Comparison of ENCODE assay signal across 21 cellular contexts in genomic region chr3:126958638-126959085, GRCh38.
"Had no signal": no experiment of that assay in that cellular context is flagged by ENCODE, and none has a peak within 500 bp of the region (broad histone marks: within the 10 kb centered on the region; RNA-seq: fewer than 3 reads in every experiment).

No MANE protein-coding gene starts in this region.

- H3K27ac ChIP-seq: colonic mucosa, epithelial cell of prostate, gastroesophageal sphincter, hepatocyte, psoas muscle, stomach, thoracic aorta, uterus had no signal

- H3K4me2 ChIP-seq: hepatocyte had no signal

- H3K9me3 ChIP-seq: colonic mucosa, gastroesophageal sphincter, mucosa of descending colon, psoas muscle, stomach, thoracic aorta, uterus had no signal

- H3K36me3 Mint-ChIP-seq: activated naive CD8-positive, alpha-beta T cell treated with anti-CD3 and anti-CD28 coated beads, Interleukin-2, amount 10 ng/mL, durations not matched to agents 7 days and 5 days had no signal

- H3K27ac Mint-ChIP-seq: activated CD4-positive, alpha-beta memory T cell treated with anti-CD3 and anti-CD28 coated beads for 36 hours; activated naive CD8-positive, alpha-beta T cell treated with anti-CD3 and anti-CD28 coated beads, Interleukin-2, amount 10 ng/mL, durations not matched to agents 7 days and 5 days; T-helper 2 cell treated with Interferon-gamma antibody and Interleukin-4, amounts not matched to agents 5 μg/mL and 100 μg/mL, for 36 hours had no signal

- H3K27me3 Mint-ChIP-seq: activated CD4-positive, alpha-beta memory T cell treated with anti-CD3 and anti-CD28 coated beads for 36 hours; activated naive CD8-positive, alpha-beta T cell treated with anti-CD3 and anti-CD28 coated beads, Interleukin-2, amount 10 ng/mL, durations not matched to agents 7 days and 5 days; naive thymus-derived CD8-positive, alpha-beta T cell had no signal

- H3K36me3 ChIP-seq: colonic mucosa, stomach, thoracic aorta, uterus had no signal

- DNase-seq: activated CD4-positive, alpha-beta memory T cell treated with anti-CD3 and anti-CD28 coated beads for 36 hours; activated CD4-positive, CD25-positive, alpha-beta regulatory T cell treated with anti-CD3 and anti-CD28 coated beads, Interleukin-2, amount 50 U/mL, for 72 hours; activated gamma-delta T cell; activated naive CD8-positive, alpha-beta T cell treated with anti-CD3 and anti-CD28 coated beads, Interleukin-2, amount 10 ng/mL, durations not matched to agents 7 days and 5 days; activated T-cell treated with anti-CD3 and anti-CD28 coated beads, Interleukin-2, amount 50 U/mL, for 4 hours; anterior cingulate cortex; colonic mucosa; effector CD8-positive, alpha-beta T cell; kidney glomerular epithelial cell; mammary epithelial cell; stimulated activated CD4-positive, alpha-beta T cell treated with anti-CD3 and anti-CD28 coated beads, Interleukin-4, amount 100 ng/mL, for 24 hours; stomach; uterus had no signal

- H3K4me3 ChIP-seq: colonic mucosa, gastroesophageal sphincter, hepatocyte, mucosa of descending colon, psoas muscle, stomach, thoracic aorta, uterus had no signal

- H3K4me1 Mint-ChIP-seq: activated naive CD8-positive, alpha-beta T cell treated with anti-CD3 and anti-CD28 coated beads, Interleukin-2, amount 10 ng/mL, durations not matched to agents 7 days and 5 days had no signal

- ATAC-seq: activated T-cell treated with anti-CD3 and anti-CD28 coated beads, Interleukin-2, amount 50 U/mL, for 4 hours; gastroesophageal sphincter; mucosa of descending colon; naive thymus-derived CD8-positive, alpha-beta T cell; psoas muscle had no signal

- H3K4me1 ChIP-seq: colonic mucosa, uterus had no signal

- H2AFZ ChIP-seq: hepatocyte had no signal

- H3K4me3 Mint-ChIP-seq: activated CD4-positive, alpha-beta memory T cell treated with anti-CD3 and anti-CD28 coated beads for 36 hours; activated naive CD8-positive, alpha-beta T cell treated with anti-CD3 and anti-CD28 coated beads, Interleukin-2, amount 10 ng/mL, durations not matched to agents 7 days and 5 days; activated T-cell treated with anti-CD3 and anti-CD28 coated beads, Interleukin-2, amount 50 U/mL, for 4 hours; naive thymus-derived CD8-positive, alpha-beta T cell; T-helper 2 cell treated with Interferon-gamma antibody and Interleukin-4, amounts not matched to agents 5 μg/mL and 100 μg/mL, for 36 hours had no signal

- H3K9me3 Mint-ChIP-seq: activated CD4-positive, alpha-beta memory T cell treated with anti-CD3 and anti-CD28 coated beads for 36 hours; activated naive CD8-positive, alpha-beta T cell treated with anti-CD3 and anti-CD28 coated beads, Interleukin-2, amount 10 ng/mL, durations not matched to agents 7 days and 5 days; activated T-cell treated with anti-CD3 and anti-CD28 coated beads, Interleukin-2, amount 50 U/mL, for 4 hours; naive thymus-derived CD8-positive, alpha-beta T cell; T-helper 2 cell treated with Interferon-gamma antibody and Interleukin-4, amounts not matched to agents 5 μg/mL and 100 μg/mL, for 36 hours had no signal

- H3K27me3 ChIP-seq: colonic mucosa, gastroesophageal sphincter, hepatocyte, stomach, uterus had no signal

- H3K79me2 ChIP-seq: hepatocyte had no signal
